In the genomic region with DNA sequence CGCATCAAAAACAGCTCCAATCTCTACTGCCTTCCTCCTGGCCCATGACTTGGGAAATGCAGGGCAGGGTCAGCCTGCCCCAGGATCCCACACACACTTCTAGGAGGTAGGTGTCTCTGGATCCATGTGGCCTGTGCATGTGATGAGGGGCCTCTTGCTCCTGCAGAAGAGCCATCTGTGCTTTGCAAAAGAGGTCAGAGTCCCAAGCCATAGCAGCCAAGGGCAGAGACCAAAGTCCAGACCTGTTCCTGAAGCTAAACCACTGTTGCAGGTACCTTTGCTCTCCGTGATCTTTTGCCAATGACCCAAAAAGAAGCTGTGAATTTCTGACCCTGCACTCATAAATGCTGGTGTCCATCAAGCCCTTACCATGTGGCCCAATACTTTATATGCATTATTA, we compare ENCODE assay signal across 19 cellular contexts. TPM values are rescaled to one million over a fixed set of nuclear protein-coding genes. Genes with fewer than 3 reads are reported as not detected.
"Had no signal": no experiment of that assay in that cellular context is flagged by ENCODE, and none has a peak within 500 bp of the region (broad histone marks: within the 10 kb centered on the region; RNA-seq: fewer than 3 reads in every experiment).

No MANE protein-coding gene starts in this region.

- FAIRE-seq: frontal cortex, islet of Langerhans had no signal

- ATAC-seq: heart left ventricle; left lung; naive thymus-derived CD8-positive, alpha-beta T cell; right cardiac atrium had no signal

- H3K4me1 ChIP-seq: left lung had no signal

- H3K4me2 ChIP-seq: neural progenitor cell had no signal

- H3K9ac ChIP-seq: neural progenitor cell had no signal

- H3K9me3 ChIP-seq: heart left ventricle, left lung, ovary had no signal

- H3K27ac ChIP-seq: dorsolateral prefrontal cortex, left lung, neural progenitor cell, ovary had no signal

- DNase-seq: cortex of kidney; dorsolateral prefrontal cortex; effector CD8-positive, alpha-beta T cell; heart left ventricle; hypothalamus; kidney glomerular epithelial cell; left lung; mesendoderm; naive thymus-derived CD8-positive, alpha-beta T cell; nucleus accumbens; ovary; right cardiac atrium; stimulated activated CD4-positive, alpha-beta T cell treated with anti-CD3 and anti-CD28 coated beads, Interleukin-2, amount 100 ng/mL, for 24 hours; stimulated activated naive CD4-positive, alpha-beta T cell treated with Interleukin-2 at 50 U/mL for 16 hours; trophoblast cell had no signal

- H3K4me3 ChIP-seq: dorsolateral prefrontal cortex, heart left ventricle, left lung, lung, neural progenitor cell, ovary had no signal

- H3K27me3 ChIP-seq: dorsolateral prefrontal cortex, left lung, neural progenitor cell, ovary had no signal

- H3K36me3 ChIP-seq: heart left ventricle, left lung, neural progenitor cell, ovary had no signal

- H2AFZ ChIP-seq: neural progenitor cell had no signal

RNA-seq across cellular contexts. Expression of a gene that starts 57.1 kb away (rescaled TPM):
- total RNA-seq: naive thymus-derived CD8-positive, alpha-beta T cell had no signal
- polyA plus RNA-seq: naive thymus-derived CD8-positive, alpha-beta T cell had no signal
